ENCODE assay signal across 20 cellular contexts in the genomic region with DNA sequence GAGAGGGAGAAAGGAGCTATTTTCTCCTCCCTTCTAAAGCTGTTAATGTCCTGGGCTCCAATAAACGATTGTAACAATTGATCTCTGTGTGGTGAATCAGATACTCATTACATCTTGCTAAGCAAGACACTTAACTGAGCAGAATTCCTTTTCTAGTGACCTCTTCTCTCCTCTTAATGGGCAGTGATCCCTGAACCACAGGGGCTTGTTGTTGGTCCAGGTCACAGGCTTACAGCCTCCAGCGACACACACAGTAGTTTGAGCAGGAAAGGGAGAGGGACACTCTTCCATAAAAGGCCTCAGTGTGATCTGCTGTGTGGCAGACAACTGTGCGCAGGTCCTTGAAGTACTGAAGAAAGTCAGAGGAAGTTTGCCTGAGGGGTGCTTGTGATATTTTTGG. TPM values are rescaled to one million over a fixed set of nuclear protein-coding genes. Genes with fewer than 3 reads are reported as not detected.
DNase-seq lines count a peak whose midpoint lies in the region; ATAC-seq and TF ChIP-seq lines count a peak whose summit lies in the region.
"Had no signal": no experiment of that assay in that cellular context is flagged by ENCODE, and none has a peak within 500 bp of the region (broad histone marks: within the 10 kb centered on the region; RNA-seq: fewer than 3 reads in every experiment).

No MANE protein-coding gene starts in this region.

- H3K4me1 Mint-ChIP-seq in type B pancreatic cell (ENCODE audit: unreplicated experiment): peaks cover 13% of the 10 kb centered on the region
- H3K4me1 Mint-ChIP-seq: stimulated activated effector memory CD8-positive, alpha-beta T cell treated with anti-CD3 and anti-CD28 coated beads, Interleukin-12 subunit alpha, Interleukin-12 subunit beta, amount 100 ng/mL, for 72 hours had no signal

- H2BK5ac ChIP-seq in mesendoderm (ENCODE audit: low read length): no peak overlapping the region

- H4K5ac ChIP-seq in mesendoderm (ENCODE audit: low read length): no peak overlapping the region

- H3K79me1 ChIP-seq in mesendoderm (ENCODE audit: low read length): no peaks in the 10 kb centered on the region

- H3K27ac ChIP-seq in mesendoderm (ENCODE audit: low read depth, low read length) (no peak overlapping the region), transverse colon (no peak overlapping the region)
- H3K27ac ChIP-seq: pancreas, upper lobe of left lung had no signal

- H3K4me1 ChIP-seq in mesendoderm (ENCODE audit: control insufficient read depth, low read depth, low read length) (no peaks in the 10 kb centered on the region), transverse colon (no peaks in the 10 kb centered on the region)
- H3K4me1 ChIP-seq: pancreas had no signal

- H2AK5ac ChIP-seq in mesendoderm (ENCODE audit: low read length): no peak overlapping the region

- WGBS in mesendoderm (ENCODE audit: extremely low coverage, insufficient coverage, low lambda C conversion rate): no CpG with 5 or more reads among the region's 3 CpGs
- WGBS in transverse colon (ENCODE audit: low coverage in 1 of 2), 2 donors: 53 to 100% methylated on average over 1 to 3 of the region's 3 CpGs

- H3K4me2 ChIP-seq in mesendoderm (ENCODE audit: low read length): no peak overlapping the region
- H3K4me2 ChIP-seq: A549 had no signal

- no peak for TF ChIP-seq POLR2A in transverse colon (IDR thresholded peaks at IDR 0.05)

- H3K56ac ChIP-seq in mesendoderm (ENCODE audit: low read length): no peak overlapping the region

- H3K18ac ChIP-seq in mesendoderm (ENCODE audit: low read length): no peak overlapping the region

- H3K27ac Mint-ChIP-seq in type B pancreatic cell: no peak overlapping the region
- H3K27ac Mint-ChIP-seq: CD14-positive monocyte; stimulated activated effector memory CD8-positive, alpha-beta T cell treated with anti-CD3 and anti-CD28 coated beads, Interleukin-12 subunit alpha, Interleukin-12 subunit beta, amount 100 ng/mL, for 72 hours had no signal

- H3K27me3 ChIP-seq in mesendoderm (ENCODE audit: insufficient read depth, low read length, poor library complexity): no peaks in the 10 kb centered on the region
- no peaks in the 10 kb centered on the region for H3K27me3 ChIP-seq in transverse colon
- H3K27me3 ChIP-seq: gastrocnemius medialis, pancreas, upper lobe of left lung had no signal

- intact Hi-C loops in Right ventricle myocardium inferior (cut with DNase I): no loop called here
- intact Hi-C loops in Right ventricle myocardium superior (cut with DNase I): no loop called here
- intact Hi-C loops in transverse colon (cut with DNase I; ENCODE audit: low total_unique reads): no loop called here

- no peak for TF ChIP-seq EP300 in transverse colon (IDR thresholded peaks at IDR 0.05; ENCODE audit: low read depth)

- no peaks in the 10 kb centered on the region for H3K79me2 ChIP-seq in mesendoderm (ENCODE audit: control insufficient read depth, insufficient read depth, low read length)

- peaks cover 5% of the 10 kb centered on the region for H3K27me3 Mint-ChIP-seq in type B pancreatic cell

- H3K23ac ChIP-seq in mesendoderm (ENCODE audit: low read length): no peak overlapping the region

- no peak overlapping the region for H2BK15ac ChIP-seq in mesendoderm (replicated peaks; ENCODE audit: low read depth)

- no peak overlapping the region for H4K8ac ChIP-seq in mesendoderm (ENCODE audit: low read depth, low read length)

- H3K4me3 ChIP-seq in mesendoderm (ENCODE audit: low read length) (no peak overlapping the region), transverse colon (no peak overlapping the region)
- H3K4me3 ChIP-seq: A549, gastrocnemius medialis, pancreas, upper lobe of left lung had no signal

- TF ChIP-seq CTCF in type B pancreatic cell (conservative IDR thresholded peaks at IDR 0.05): no peak
- no peak for TF ChIP-seq CTCF in transverse colon (IDR thresholded peaks at IDR 0.05)

- no peaks in the 10 kb centered on the region for H3K9me3 Mint-ChIP-seq in type B pancreatic cell

- no peaks in the 10 kb centered on the region for H3K36me3 Mint-ChIP-seq in type B pancreatic cell
- H3K36me3 Mint-ChIP-seq: CD14-positive monocyte; stimulated activated effector memory CD8-positive, alpha-beta T cell treated with anti-CD3 and anti-CD28 coated beads, Interleukin-12 subunit alpha, Interleukin-12 subunit beta, amount 100 ng/mL, for 72 hours had no signal

- H3K9me3 ChIP-seq in transverse colon: no peaks in the 10 kb centered on the region
- H3K9me3 ChIP-seq: A549, gastrocnemius medialis, pancreas, upper lobe of left lung had no signal

- H2BK120ac ChIP-seq in mesendoderm (ENCODE audit: low read depth, low read length): no peak overlapping the region

- ATAC-seq in Right ventricle myocardium inferior (peak; percentile 42), Right ventricle myocardium superior (ENCODE audit: poor library complexity) (no peak), GM18867 (IDR thresholded peaks at IDR 0.05; ENCODE audit: unreplicated experiment) (no peak)
- ATAC-seq: gastrocnemius medialis; pancreas; stimulated activated effector memory CD8-positive, alpha-beta T cell treated with anti-CD3 and anti-CD28 coated beads, Interleukin-12 subunit alpha, Interleukin-12 subunit beta, amount 100 ng/mL, for 72 hours had no signal

- H3K36me3 ChIP-seq in mesendoderm (ENCODE audit: control insufficient read depth, insufficient read depth, low read length) (no peaks in the 10 kb centered on the region), transverse colon (no peaks in the 10 kb centered on the region)
- H3K36me3 ChIP-seq: gastrocnemius medialis, pancreas, upper lobe of left lung had no signal

- no peak overlapping the region for H3K4ac ChIP-seq in mesendoderm (ENCODE audit: low read depth, low read length)

- no peak for DNase-seq in Right ventricle myocardium inferior (ENCODE audit: missing footprints)
- no peak for DNase-seq in Right ventricle myocardium superior
- peak; percentile 60 for DNase-seq in ecto neural progenitor cell (ENCODE audit: low spot score)
- peak; percentile 59 for DNase-seq in mesendoderm
- no peak for DNase-seq in type B pancreatic cell (ENCODE audit: extremely low spot score, unreplicated experiment)
- no peak for DNase-seq in transverse colon
- no peak for DNase-seq in Kasumi-1 (lab: John Stamatoyannopoulos, UW)
- DNase-seq: amniotic stem cell; DMS79 treated with DMSO at 0.1 percent for 48 hours; gastrocnemius medialis; KG1; midbrain; NCI-H1092 treated with DMSO at 0.1 percent for 48 hours; NK-92 treated with Interleukin-12 subunit alpha and Interleukin-12 subunit beta, amount 100 ng/mL, for 24 hours; pancreas; upper lobe of left lung had no signal

- in situ Hi-C loops in transverse colon (cut with MboI; ENCODE audit: low pct_ligation_motif_present in 1 of 4, low pct_unique_long_range_greater_than_20kb in 1 of 4, low sequenced_read_pairs in 3 of 4): no loop called here

- H3K9ac ChIP-seq in mesendoderm (ENCODE audit: low read length): no peak overlapping the region

- peak overlapping the region; percentile 5 for H3K4me3 Mint-ChIP-seq in type B pancreatic cell
- H3K4me3 Mint-ChIP-seq: CD14-positive monocyte; stimulated activated effector memory CD8-positive, alpha-beta T cell treated with anti-CD3 and anti-CD28 coated beads, Interleukin-12 subunit alpha, Interleukin-12 subunit beta, amount 100 ng/mL, for 72 hours had no signal

RNA-seq across cellular contexts. Expression of gene MYO10, which starts 58.5 kb away (rescaled TPM):
- 4.8 TPM for total RNA-seq in Right ventricle myocardium inferior
- 7.2 TPM for total RNA-seq in Right ventricle myocardium superior
- 30.7 TPM for polyA plus RNA-seq in mesendoderm (2013, experiment 1 of 2)
- 31.3 TPM for polyA plus RNA-seq in mesendoderm (2013, experiment 2 of 2)
- total RNA-seq in type B pancreatic cell (ENCODE audit: low replicate concordance): 33.6 and 52.5 TPM in 2 replicates
- total RNA-seq in transverse colon: 100 to 1,000 TPM in 1 of 4 donors, 10 to 100 TPM in 3; 51.6 to 190 (median 72.9) TPM

Comparison
In these comparisons a context has a peak if more than half of its experiments do, and no peak if none do; other contexts are left out.
1. DNase-seq: peak in ecto neural progenitor cell (single experiment) and mesendoderm (single experiment); none in Right ventricle myocardium inferior (single experiment), Right ventricle myocardium superior (single experiment), type B pancreatic cell (single experiment), transverse colon (single experiment) and Kasumi-1 (0 of 2).